In genomic region chr7:101441890-101442289, GRCh38 we compare ENCODE assay signal across 21 cellular contexts.
DNase-seq lines count a peak whose midpoint lies in the region; ATAC-seq and TF ChIP-seq lines count a peak whose summit lies in the region.
"Had no signal": no experiment of that assay in that cellular context is flagged by ENCODE, and none has a peak within 500 bp of the region (broad histone marks: within the 10 kb centered on the region; RNA-seq: fewer than 3 reads in every experiment).

No MANE protein-coding gene starts in this region.

- POLR2A ChIA-PET in MCF 10A (lab: Yijun Ruan, JAX), result no interaction called here
- POLR2A ChIA-PET in CD4-positive, alpha-beta memory T cell (lab: Charles Lee; ENCODE audit: partially characterized antibody), result no interaction called here

- H3K27me3 Mint-ChIP-seq in MCF 10A (ENCODE audit: insufficient read depth, unreplicated experiment) (peaks cover 30% of the 10 kb centered on the region), nephron (ENCODE audit: low read depth) (peaks cover 3% of the 10 kb centered on the region)
- H3K27me3 Mint-ChIP-seq in CD4-positive, alpha-beta memory T cell, result peaks cover 5 to 16% of the 10 kb centered on the region in 2 donors

- TF ChIP-seq POLR2A in breast epithelium (IDR thresholded peaks at IDR 0.05), result no peak

- no TSS peak for BruUV-seq in MCF 10A (replicated peaks; lab: Mats Ljungman, UMichigan)

- H3K4me3 Mint-ChIP-seq in MCF 10A (ENCODE audit: unreplicated experiment) (no peak overlapping the region), nephron (no peak overlapping the region)
- H3K4me3 Mint-ChIP-seq in CD4-positive, alpha-beta memory T cell, result no peak overlapping the region
- H3K4me3 Mint-ChIP-seq: CD14-positive monocyte had no signal

- H3K4me1 ChIP-seq in breast epithelium, result no peaks in the 10 kb centered on the region
- peaks cover 6% of the 10 kb centered on the region for H3K4me1 ChIP-seq in NT2/D1 (ENCODE audit: insufficient read depth, insufficient read length)
- H3K4me1 ChIP-seq in hepatocyte (ENCODE audit: insufficient read depth), result peaks cover 14% of the 10 kb centered on the region
- H3K4me1 ChIP-seq in CD4-positive, alpha-beta memory T cell (ENCODE audit: insufficient read depth, low read length), result no peaks in the 10 kb centered on the region
- H3K4me1 ChIP-seq: SJCRH30 had no signal

- H3K4me3 ChIP-seq in breast epithelium, result no peak overlapping the region
- no peak overlapping the region for H3K4me3 ChIP-seq in NT2/D1 (ENCODE audit: insufficient read length, low read depth)
- no peak overlapping the region for H3K4me3 ChIP-seq in hepatocyte
- no peak overlapping the region for H3K4me3 ChIP-seq in CD4-positive, alpha-beta memory T cell (ENCODE audit: low read length in 2 of 2)
- H3K4me3 ChIP-seq: SJCRH30 had no signal

- H3K9me3 Mint-ChIP-seq in MCF 10A (ENCODE audit: unreplicated experiment), result no peaks in the 10 kb centered on the region
- H3K9me3 Mint-ChIP-seq in nephron, result no peaks in the 10 kb centered on the region
- no peaks in the 10 kb centered on the region for H3K9me3 Mint-ChIP-seq in CD4-positive, alpha-beta memory T cell
- H3K9me3 Mint-ChIP-seq: CD14-positive monocyte had no signal

- H3K4me1 Mint-ChIP-seq in MCF 10A (ENCODE audit: insufficient read depth, unreplicated experiment) (peaks cover 6% of the 10 kb centered on the region), nephron (peaks cover 12% of the 10 kb centered on the region)
- peaks cover 0 to 7% (median 5%) of the 10 kb centered on the region in 4 donors for H3K4me1 Mint-ChIP-seq in CD4-positive, alpha-beta memory T cell
- H3K4me1 Mint-ChIP-seq: CD14-positive monocyte had no signal

- H4K20me1 ChIP-seq in hepatocyte (ENCODE audit: insufficient read depth, poor library complexity, severe bottlenecking), result no peaks in the 10 kb centered on the region

- H3K36me3 Mint-ChIP-seq in MCF 10A (ENCODE audit: insufficient read depth, unreplicated experiment) (no peaks in the 10 kb centered on the region), nephron (ENCODE audit: low read depth) (peaks cover 4% of the 10 kb centered on the region)
- no peaks in the 10 kb centered on the region for H3K36me3 Mint-ChIP-seq in CD4-positive, alpha-beta memory T cell
- H3K36me3 Mint-ChIP-seq: CD14-positive monocyte had no signal

- no peaks in the 10 kb centered on the region for H3K9me3 ChIP-seq in breast epithelium
- no peaks in the 10 kb centered on the region for H3K9me3 ChIP-seq in NT2/D1 (ENCODE audit: insufficient read depth, low read length)
- H3K9me3 ChIP-seq in hepatocyte (ENCODE audit: low read depth), result no peaks in the 10 kb centered on the region
- no peaks in the 10 kb centered on the region for H3K9me3 ChIP-seq in CD4-positive, alpha-beta memory T cell (ENCODE audit: control insufficient read depth in 1 of 2, low read length in 2 of 2)
- H3K9me3 ChIP-seq: SJCRH30 had no signal

- H3K9ac ChIP-seq in NT2/D1 (ENCODE audit: insufficient read length, low read depth), result peak overlapping the region; percentile 10

- CTCF ChIA-PET in MCF 10A (lab: Yijun Ruan, JAX), result no interaction called here
- CTCF ChIA-PET in CD4-positive, alpha-beta memory T cell (lab: Charles Lee; ENCODE audit: partially characterized antibody), result interaction anchor here (1.5 kb wide), 1 partner anchor 79 kb away, joined by 3 read pairs; the partner anchor contains the start of gene COL26A1

- peak overlapping the region; percentile 53 for H3K4me2 ChIP-seq in hepatocyte

- no peak for ATAC-seq in GM21447 (IDR thresholded peaks at IDR 0.05; ENCODE audit: unreplicated experiment)
- ATAC-seq in GM19463 (IDR thresholded peaks at IDR 0.05; ENCODE audit: unreplicated experiment), result no peak

- H3K27me3 ChIP-seq in breast epithelium (peaks cover 0 to 10% of the 10 kb centered on the region in 2 donors), NT2/D1 (ENCODE audit: insufficient read depth, insufficient read length) (no peaks in the 10 kb centered on the region), hepatocyte (no peaks in the 10 kb centered on the region)
- H3K27me3 ChIP-seq in CD4-positive, alpha-beta memory T cell (ENCODE audit: insufficient read depth, low read length), result no peaks in the 10 kb centered on the region
- H3K27me3 ChIP-seq: SJCRH30 had no signal

- H3K36me3 ChIP-seq in breast epithelium (no peaks in the 10 kb centered on the region), NT2/D1 (ENCODE audit: insufficient read depth, insufficient read length, low read length) (peaks cover 3% of the 10 kb centered on the region), hepatocyte (replicated peaks; ENCODE audit: insufficient read depth, low read depth) (no peaks in the 10 kb centered on the region)
- no peaks in the 10 kb centered on the region for H3K36me3 ChIP-seq in CD4-positive, alpha-beta memory T cell (ENCODE audit: insufficient read depth, low read length)
- H3K36me3 ChIP-seq: SJCRH30 had no signal

- intact Hi-C loops in MCF 10A (cut with micrococcal nuclease) (loop anchor here (5.0 kb wide), 1 partner anchor 80 kb away; the partner anchor contains the start of gene COL26A1), breast epithelium (cut with DNase I; ENCODE audit: low total_unique reads) (no loop called here)
- intact Hi-C loops in CD4-positive, alpha-beta memory T cell (cut with micrococcal nuclease), result no loop called here

- TF ChIP-seq CTCF in MCF 10A (IDR thresholded peaks at IDR 0.05; ENCODE audit: unreplicated experiment) (no peak), breast epithelium (IDR thresholded peaks at IDR 0.05) (no peak), hepatocyte (IDR thresholded peaks at IDR 0.05; ENCODE audit: poor library complexity) (no peak), nephron (IDR thresholded peaks at IDR 0.05; ENCODE audit: unreplicated experiment in 3 of 3) (no peak)

- no peaks in the 10 kb centered on the region for H3K79me2 ChIP-seq in hepatocyte

- 69% methylated on average over 7 of the region's 7 CpGs for WGBS in hepatocyte (ENCODE audit: low lambda C conversion rate, missing lambda C conversion rate)

- no peak overlapping the region for H2AFZ ChIP-seq in hepatocyte

- no peaks in the 10 kb centered on the region for H3K9me2 ChIP-seq in hepatocyte (replicated peaks; ENCODE audit: insufficient read depth)

- H3K27ac Mint-ChIP-seq in MCF 10A (ENCODE audit: low read depth, unreplicated experiment) (peak overlapping the region; percentile 25), nephron (peak overlapping the region in 2 of 3 experiments; percentile 53 to 69)
- H3K27ac Mint-ChIP-seq in CD4-positive, alpha-beta memory T cell, result no peak overlapping the region
- H3K27ac Mint-ChIP-seq: CD14-positive monocyte had no signal

- no peak for DNase-seq in MCF 10A (ENCODE audit: unreplicated experiment)
- DNase-seq in breast epithelium (ENCODE audit: low spot score in 2 of 2), result no peak
- no peak for DNase-seq in NT2/D1 (ENCODE audit: low read depth, low spot score)
- no peak for DNase-seq in hepatocyte (ENCODE audit: low spot score)
- DNase-seq in CD4-positive, alpha-beta memory T cell, result no peak
- DNase-seq: 8988T; AML-193; H7; Kasumi-1; NCI-H1092 treated with DMSO at 0.1 percent for 48 hours; NCI-H146; NCI-H2029; NCI-H226; NCI-H524; NCI-H774; NK-92 treated with Interleukin-12 subunit alpha and Interleukin-12 subunit beta, amount 100 ng/mL, for 24 hours; SJCRH30 had no signal

- no peak overlapping the region for H3K27ac ChIP-seq in breast epithelium
- no peak overlapping the region for H3K27ac ChIP-seq in hepatocyte
- no peak overlapping the region for H3K27ac ChIP-seq in CD4-positive, alpha-beta memory T cell (ENCODE audit: low read depth, low read length)
- H3K27ac ChIP-seq: SJCRH30 had no signal

Comparison
In these comparisons a context has a peak if more than half of its experiments do, and no peak if none do; other contexts are left out.
1. H3K27ac Mint-ChIP-seq: peak in MCF 10A (single experiment) and nephron (2 of 3); none in CD4-positive, alpha-beta memory T cell (0 of 7).